10 cellular contexts compared by ENCODE assay signal in genomic region chr17:78822552-78822951, GRCh38. TPM values are rescaled to one million over a fixed set of nuclear protein-coding genes. Genes with fewer than 3 reads are reported as not detected.
DNase-seq lines count a peak whose midpoint lies in the region; ATAC-seq lines count a peak whose summit lies in the region.
"Had no signal": no experiment of that assay in that cellular context is flagged by ENCODE, and none has a peak within 500 bp of the region (broad histone marks: within the 10 kb centered on the region; RNA-seq: fewer than 3 reads in every experiment).

No MANE protein-coding gene starts in this region.

- H3K36me3 Mint-ChIP-seq in T-cell: peaks cover 77% of the 10 kb centered on the region

- peak; percentile 99 for DNase-seq in EH (ENCODE audit: low read depth)
- DNase-seq in T-cell: no peak
- DNase-seq in trophoblast cell: peak; percentile 89 to 92
- no peak for DNase-seq in activated gamma-delta T cell treated with Interleukin-2 at 50 U/mL for 16 hours
- DNase-seq in H7: no peak
- DNase-seq in SIG-M5 treated with dmso at 0.1 percent for 504 hours (lab: John Stamatoyannopoulos, UW; ENCODE audit: unreplicated experiment): no peak

- peak overlapping the region in 1 of 3 donors; percentile 37 for H3K4me3 Mint-ChIP-seq in T-cell
- H3K4me3 Mint-ChIP-seq: natural killer cell treated with Interleukin-12 subunit alpha and Interleukin-12 subunit beta and Interleukin-15 and Interleukin-18, amount 100 ng/mL, for 72 hours had no signal

- H2AK5ac ChIP-seq in trophoblast cell (ENCODE audit: low read length): no peak overlapping the region

- H2BK5ac ChIP-seq in trophoblast cell (ENCODE audit: low read depth, low read length, poor library complexity): no peak overlapping the region

- H3K4me1 ChIP-seq in ectodermal cell (ENCODE audit: control insufficient read depth, insufficient read depth, low read length): peaks cover 6% of the 10 kb centered on the region
- H3K4me1 ChIP-seq in trophoblast cell (ENCODE audit: control insufficient read depth in 1 of 2, insufficient read depth in 2 of 2, low read length in 2 of 2): peaks cover 6 to 14% of the 10 kb centered on the region in 2 experiments

- CTCF ChIA-PET in T-cell (lab: Charles Lee): interaction anchor here in 1 of 2 donors (1.0 kb wide), 1 partner anchor 22 kb away, joined by 3 read pairs; no protein-coding TSS in a partner anchor

- peaks cover 51% of the 10 kb centered on the region for H3K36me3 ChIP-seq in ectodermal cell (ENCODE audit: control insufficient read depth, insufficient read depth, low read length)
- H3K36me3 ChIP-seq in trophoblast cell (ENCODE audit: control insufficient read depth in 1 of 2, insufficient read depth in 2 of 2, low read length in 2 of 2): peaks cover 57 to 74% of the 10 kb centered on the region in 2 experiments
- H3K36me3 ChIP-seq in H7 (replicated peaks; ENCODE audit: control insufficient read depth, insufficient read depth, low read length): peaks cover 69% of the 10 kb centered on the region

- H2BK12ac ChIP-seq in trophoblast cell (ENCODE audit: low read length): no peak overlapping the region

- no peak overlapping the region for H2AFZ ChIP-seq in trophoblast cell (ENCODE audit: insufficient read depth, low read length, poor library complexity)

- WGBS in ectodermal cell, 2 experiments: 92 to 94% methylated on average over 14 of the region's 14 CpGs
- no CpG with 5 or more reads among the region's 14 CpGs for WGBS in trophoblast cell (ENCODE audit: extremely low coverage, insufficient coverage, insufficient read length)

- H3K9me3 Mint-ChIP-seq in T-cell: no peaks in the 10 kb centered on the region
- H3K9me3 Mint-ChIP-seq: natural killer cell treated with Interleukin-12 subunit alpha and Interleukin-12 subunit beta and Interleukin-15 and Interleukin-18, amount 100 ng/mL, for 72 hours had no signal

- H3K27ac Mint-ChIP-seq in T-cell: peak overlapping the region; percentile 70 to 75

- H3K4me3 ChIP-seq in ectodermal cell (ENCODE audit: insufficient read depth, low read depth, low read length): no peak overlapping the region
- H3K4me3 ChIP-seq in trophoblast cell (ENCODE audit: low read depth, low read length): no peak overlapping the region
- H3K4me3 ChIP-seq in H7 (ENCODE audit: insufficient read depth, low read depth, low read length): no peak overlapping the region

- no peak overlapping the region for H2BK120ac ChIP-seq in trophoblast cell (ENCODE audit: insufficient read depth, low read length, poor library complexity)

- no peak overlapping the region for H3K9ac ChIP-seq in trophoblast cell (ENCODE audit: low read length)

- H3K23ac ChIP-seq in trophoblast cell (ENCODE audit: low read length): no peak overlapping the region

- ATAC-seq in T-cell (replicated peaks in 1 of 4) (no peak), GM18870 (IDR thresholded peaks at IDR 0.05; ENCODE audit: unreplicated experiment) (no peak)
- ATAC-seq: HCT116; natural killer cell treated with Interleukin-12 subunit alpha and Interleukin-12 subunit beta and Interleukin-15 and Interleukin-18, amount 100 ng/mL, for 72 hours had no signal

- H3K9me3 ChIP-seq in ectodermal cell (ENCODE audit: control insufficient read depth, low read length) (no peaks in the 10 kb centered on the region), trophoblast cell (ENCODE audit: insufficient read depth, low read depth, low read length) (no peaks in the 10 kb centered on the region)

- H3K4me1 Mint-ChIP-seq in T-cell: peaks cover 52 to 73% (median 54%) of the 10 kb centered on the region in 3 donors

- H4K91ac ChIP-seq in trophoblast cell (ENCODE audit: low read depth, low read length): no peak overlapping the region

- H3K27ac ChIP-seq in ectodermal cell (ENCODE audit: insufficient read depth, low read depth, low read length, poor library complexity, severe bottlenecking) (peak overlapping the region; percentile 36), trophoblast cell (ENCODE audit: low read depth, low read length) (peak overlapping the region; percentile 48)

- no peak overlapping the region for H3K14ac ChIP-seq in trophoblast cell (ENCODE audit: low read length)

- H3K18ac ChIP-seq in trophoblast cell (ENCODE audit: low read length): no peak overlapping the region

- no peak overlapping the region for H4K8ac ChIP-seq in trophoblast cell (ENCODE audit: low read depth, low read length)

- H3K4me2 ChIP-seq in trophoblast cell (ENCODE audit: low read length): no peak overlapping the region

- H3K27me3 ChIP-seq in ectodermal cell (ENCODE audit: control insufficient read depth, insufficient read depth, low read length, poor library complexity, severe bottlenecking): no peaks in the 10 kb centered on the region
- no peaks in the 10 kb centered on the region for H3K27me3 ChIP-seq in trophoblast cell (ENCODE audit: insufficient read depth, low read length)
- no peaks in the 10 kb centered on the region for H3K27me3 ChIP-seq in H7 (ENCODE audit: control insufficient read depth, insufficient read depth, low read length)

- POLR2A ChIA-PET in T-cell (lab: Charles Lee): interaction anchor here (0.6 to 1.0 kb wide), 5 partner anchors 16 to 72 kb away, joined by 3 to 6 read pairs (median 4); no protein-coding TSS in a partner anchor

- H4K12ac ChIP-seq in trophoblast cell (ENCODE audit: low read depth, low read length): no peak overlapping the region

- no peak overlapping the region for H3K4ac ChIP-seq in trophoblast cell (ENCODE audit: low read depth, low read length)

- H3K79me1 ChIP-seq in trophoblast cell (ENCODE audit: low read length): no peaks in the 10 kb centered on the region

- no peaks in the 10 kb centered on the region for H3K79me2 ChIP-seq in trophoblast cell (ENCODE audit: control insufficient read depth, insufficient read depth, low read length, poor library complexity)

- no peaks in the 10 kb centered on the region for H3K27me3 Mint-ChIP-seq in T-cell
- H3K27me3 Mint-ChIP-seq: natural killer cell treated with Interleukin-12 subunit alpha and Interleukin-12 subunit beta and Interleukin-15 and Interleukin-18, amount 100 ng/mL, for 72 hours had no signal

RNA-seq across cellular contexts. Expression of gene USP36, which starts 18.1 kb away (rescaled TPM):
- 100 to 1,000 TPM; 132 to 487 (median 143) TPM for total RNA-seq in T-cell
- 40.6 TPM for polyA plus RNA-seq in ectodermal cell (2013, experiment 1 of 4)
- polyA plus RNA-seq in ectodermal cell (2013, experiment 2 of 4): 47.3 TPM
- 30.7 TPM for polyA plus RNA-seq in ectodermal cell (2013, experiment 3 of 4)
- polyA plus RNA-seq in ectodermal cell (2013, experiment 4 of 4): 37.5 TPM
- polyA plus RNA-seq in trophoblast cell (2013): 21.5 and 22.0 TPM in 2 replicates
- 24.6 and 32.8 TPM in 2 replicates for total RNA-seq in H7 (2014; rRNA removed; shearing (Covaris generic))

RNA-seq across cellular contexts. Expression of gene CYTH1, which starts 40.5 kb away (rescaled TPM):
- total RNA-seq in T-cell: 100 to 1,000 TPM; 357 to 509 (median 372) TPM
- 20.1 TPM for polyA plus RNA-seq in ectodermal cell (2013, experiment 1 of 4)
- polyA plus RNA-seq in ectodermal cell (2013, experiment 2 of 4): 20.4 TPM
- polyA plus RNA-seq in ectodermal cell (2013, experiment 3 of 4): 16.4 TPM
- 17.1 TPM for polyA plus RNA-seq in ectodermal cell (2013, experiment 4 of 4)
- polyA plus RNA-seq in trophoblast cell (2013): 16.7 and 17.1 TPM in 2 replicates
- 10.3 and 11.3 TPM in 2 replicates for total RNA-seq in H7 (2014; rRNA removed; shearing (Covaris generic))

Comparison
In these comparisons a context has a peak if more than half of its experiments do, and no peak if none do; other contexts are left out.
1. DNase-seq: peak in EH (single experiment) and trophoblast cell (2 of 2); none in T-cell (0 of 34), activated gamma-delta T cell treated with Interleukin-2 at 50 U/mL for 16 hours (single experiment), H7 (single experiment) and SIG-M5 treated with dmso at 0.1 percent for 504 hours (single experiment).
2. RNA of gene CYTH1, which starts 40.5 kb away (total RNA-seq): 357 to 509 TPM in T-cell; 10.3 to 11.3 TPM in H7; every median in the first group is over 10 times any median in the second.